In the genomic region with DNA sequence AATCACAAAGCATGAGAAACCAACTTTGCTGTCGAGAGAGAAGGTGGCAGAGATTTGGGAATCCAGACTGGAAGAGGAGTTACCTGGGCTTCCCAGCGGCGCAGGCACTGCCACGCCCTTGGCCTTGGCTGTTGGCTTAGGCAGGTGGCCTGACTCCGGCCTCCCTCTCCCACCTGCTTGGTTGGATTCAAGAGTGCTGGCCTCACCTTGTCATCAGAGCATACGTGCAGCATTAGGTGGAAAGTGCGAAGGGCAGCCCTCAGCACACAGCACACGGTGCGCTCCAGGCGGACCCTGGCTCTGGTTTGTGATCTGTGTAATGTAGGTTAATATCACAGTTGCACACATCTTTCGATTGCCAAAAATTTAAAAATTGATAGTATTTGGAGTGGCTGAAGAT, we compare ENCODE assay signal across 13 cellular contexts. TPM values are rescaled to one million over a fixed set of nuclear protein-coding genes. Genes with fewer than 3 reads are reported as not detected.
DNase-seq lines count a peak whose midpoint lies in the region; ATAC-seq and TF ChIP-seq lines count a peak whose summit lies in the region.
"Had no signal": no experiment of that assay in that cellular context is flagged by ENCODE, and none has a peak within 500 bp of the region (broad histone marks: within the 10 kb centered on the region; RNA-seq: fewer than 3 reads in every experiment).

No MANE protein-coding gene starts in this region.

- H3K27me3 Mint-ChIP-seq in MCF 10A (ENCODE audit: insufficient read depth, unreplicated experiment) = no peaks in the 10 kb centered on the region
- no peaks in the 10 kb centered on the region for H3K27me3 Mint-ChIP-seq in WTC11 (ENCODE audit: low read depth)
- H3K27me3 Mint-ChIP-seq: CD4-positive, CD25-positive, alpha-beta regulatory T cell had no signal

- CTCF ChIA-PET in MCF 10A (lab: Yijun Ruan, JAX) (no interaction called here), WTC11 (lab: Charles Lee) (no interaction called here)

- no peak for TF ChIP-seq POLR2A in breast epithelium (IDR thresholded peaks at IDR 0.05)

- intact Hi-C loops in MCF 10A (cut with micrococcal nuclease) (no loop called here), breast epithelium (cut with DNase I; ENCODE audit: low total_unique reads) (no loop called here), left colon (cut with DNase I, micrococcal nuclease) (no loop called here)

- H3K9me3 Mint-ChIP-seq in MCF 10A (ENCODE audit: unreplicated experiment) (no peaks in the 10 kb centered on the region), WTC11 (no peaks in the 10 kb centered on the region)
- H3K9me3 Mint-ChIP-seq: CD4-positive, CD25-positive, alpha-beta regulatory T cell had no signal

- H3K4me3 Mint-ChIP-seq in MCF 10A (ENCODE audit: unreplicated experiment) (no peak overlapping the region), WTC11 (no peak overlapping the region)
- H3K4me3 Mint-ChIP-seq: CD4-positive, CD25-positive, alpha-beta regulatory T cell had no signal

- DNase-seq in MCF 10A (ENCODE audit: unreplicated experiment) (no peak), breast epithelium (ENCODE audit: low spot score in 2 of 2) (no peak), WTC11 (ENCODE audit: low spot score) (no peak), left colon (peak in 1 of 2 donors; percentile 37), NCI-H146 (lab: John Stamatoyannopoulos, UW) (no peak), H4 (ENCODE audit: low spot score) (no peak)
- DNase-seq in stimulated activated CD4-positive, alpha-beta T cell treated with anti-CD3 and anti-CD28 coated beads, Interleukin-4, amount 100 ng/mL, for 4 hours = no peak
- DNase-seq: ACHN; CD4-positive, CD25-positive, alpha-beta regulatory T cell; DND-41; GDM1; IMR-90 had no signal

- H3K36me3 ChIP-seq in breast epithelium = no peaks in the 10 kb centered on the region

- H3K36me3 Mint-ChIP-seq in MCF 10A (ENCODE audit: insufficient read depth, unreplicated experiment) (peaks cover 13% of the 10 kb centered on the region), WTC11 (no peaks in the 10 kb centered on the region)

- no peaks in the 10 kb centered on the region for H3K9me3 ChIP-seq in breast epithelium
- H3K9me3 ChIP-seq: BLaER1 treated with 17β-estradiol and CSF1 and Interleukin-3, amounts not matched to agents 10 nM and 100 nM had no signal

- no peaks in the 10 kb centered on the region for H3K4me1 Mint-ChIP-seq in MCF 10A (ENCODE audit: insufficient read depth, unreplicated experiment)
- peaks cover 20% of the 10 kb centered on the region for H3K4me1 Mint-ChIP-seq in WTC11

- H3K4me3 ChIP-seq in breast epithelium = no peak overlapping the region
- H3K4me3 ChIP-seq: BLaER1 treated with 17β-estradiol and CSF1 and Interleukin-3, amounts not matched to agents 10 nM and 100 nM had no signal

- no peak overlapping the region for H3K27ac ChIP-seq in breast epithelium
- H3K27ac ChIP-seq: BLaER1 treated with 17β-estradiol and CSF1 and Interleukin-3, amounts not matched to agents 10 nM and 100 nM had no signal

- ATAC-seq in WTC11 = no peak
- peak; percentile 29 for ATAC-seq in left colon

- BruUV-seq in MCF 10A (replicated peaks; lab: Mats Ljungman, UMichigan) = no TSS peak

- POLR2A ChIA-PET in MCF 10A (lab: Yijun Ruan, JAX) = no interaction called here
- POLR2A ChIA-PET in WTC11 (lab: Charles Lee) = no interaction called here

- H3K27me3 ChIP-seq in breast epithelium = no peaks in the 10 kb centered on the region
- H3K27me3 ChIP-seq: BLaER1 treated with 17β-estradiol and CSF1 and Interleukin-3, amounts not matched to agents 10 nM and 100 nM had no signal

- no peaks in the 10 kb centered on the region for H3K4me1 ChIP-seq in breast epithelium

- H3K27ac Mint-ChIP-seq in MCF 10A (ENCODE audit: low read depth, unreplicated experiment) = peak overlapping the region; percentile 24
- peak overlapping the region; percentile 23; the same call in 1 of the 2 replicates for H3K27ac Mint-ChIP-seq in WTC11
- H3K27ac Mint-ChIP-seq: CD4-positive, CD25-positive, alpha-beta regulatory T cell had no signal

- TF ChIP-seq CTCF in MCF 10A (IDR thresholded peaks at IDR 0.05; ENCODE audit: unreplicated experiment) (no peak), breast epithelium (IDR thresholded peaks at IDR 0.05) (no peak), WTC11 (IDR thresholded peaks at IDR 0.05) (no peak)

TF ChIP-seq in WTC11, 78 proteins besides CTCF, POLR2A, EP300 and RAD21:
- TF ChIP-seq, protein P1, sequence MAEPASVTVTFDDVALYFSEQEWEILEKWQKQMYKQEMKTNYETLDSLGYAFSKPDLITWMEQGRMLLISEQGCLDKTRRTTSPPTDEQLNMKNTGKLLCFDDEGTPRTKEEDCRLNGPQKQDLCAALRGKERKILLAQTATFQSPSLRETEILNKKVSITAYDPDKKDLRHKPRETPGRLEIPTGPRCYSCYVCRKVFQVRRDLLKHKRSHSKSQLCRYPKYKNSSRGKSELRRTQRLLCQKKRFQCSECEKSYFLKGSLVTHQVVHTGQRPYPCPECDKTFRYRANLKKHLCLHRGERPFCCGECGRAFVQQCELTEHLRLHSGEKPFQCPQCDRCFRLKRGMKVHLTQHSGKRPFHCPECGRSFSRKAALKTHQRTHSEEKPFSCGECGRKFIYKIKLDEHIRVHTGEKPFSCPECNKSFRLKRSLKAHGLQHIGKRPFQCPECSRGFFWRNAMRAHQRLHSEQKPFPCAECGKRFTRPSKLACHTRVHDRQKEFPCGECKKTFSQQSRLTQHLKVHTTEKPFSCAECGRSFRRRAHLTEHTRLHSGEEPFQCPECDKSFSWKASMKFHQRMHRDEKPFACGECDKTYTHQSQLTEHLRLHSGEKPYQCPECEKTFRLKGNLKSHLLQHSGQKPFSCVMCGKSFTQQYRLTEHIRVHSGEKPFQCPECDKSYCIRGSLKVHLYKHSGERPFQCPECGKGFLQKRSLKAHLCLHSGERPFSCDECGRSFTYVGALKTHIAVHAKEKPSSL (CRISPR knock-in tag; conservative IDR thresholded peaks at IDR 0.05) = no peak
- TF ChIP-seq ZNF138 (CRISPR knock-in tag; conservative IDR thresholded peaks at IDR 0.05) (no peak), ZNF423 (CRISPR knock-in tag; IDR thresholded peaks at IDR 0.05) (no peak), JAZF1 (CRISPR knock-in tag; IDR thresholded peaks at IDR 0.05) (no peak), ZNF416 (CRISPR knock-in tag; IDR thresholded peaks at IDR 0.05) (no peak), IRF2 (CRISPR knock-in tag; IDR thresholded peaks at IDR 0.05; ENCODE audit: borderline replicate concordance, low read depth) (no peak)
- TF ChIP-seq, protein P2, sequence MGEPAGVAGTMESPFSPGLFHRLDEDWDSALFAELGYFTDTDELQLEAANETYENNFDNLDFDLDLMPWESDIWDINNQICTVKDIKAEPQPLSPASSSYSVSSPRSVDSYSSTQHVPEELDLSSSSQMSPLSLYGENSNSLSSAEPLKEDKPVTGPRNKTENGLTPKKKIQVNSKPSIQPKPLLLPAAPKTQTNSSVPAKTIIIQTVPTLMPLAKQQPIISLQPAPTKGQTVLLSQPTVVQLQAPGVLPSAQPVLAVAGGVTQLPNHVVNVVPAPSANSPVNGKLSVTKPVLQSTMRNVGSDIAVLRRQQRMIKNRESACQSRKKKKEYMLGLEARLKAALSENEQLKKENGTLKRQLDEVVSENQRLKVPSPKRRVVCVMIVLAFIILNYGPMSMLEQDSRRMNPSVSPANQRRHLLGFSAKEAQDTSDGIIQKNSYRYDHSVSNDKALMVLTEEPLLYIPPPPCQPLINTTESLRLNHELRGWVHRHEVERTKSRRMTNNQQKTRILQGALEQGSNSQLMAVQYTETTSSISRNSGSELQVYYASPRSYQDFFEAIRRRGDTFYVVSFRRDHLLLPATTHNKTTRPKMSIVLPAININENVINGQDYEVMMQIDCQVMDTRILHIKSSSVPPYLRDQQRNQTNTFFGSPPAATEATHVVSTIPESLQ (CRISPR knock-in tag; IDR thresholded peaks at IDR 0.05) = no peak
- TF ChIP-seq, protein P3, sequence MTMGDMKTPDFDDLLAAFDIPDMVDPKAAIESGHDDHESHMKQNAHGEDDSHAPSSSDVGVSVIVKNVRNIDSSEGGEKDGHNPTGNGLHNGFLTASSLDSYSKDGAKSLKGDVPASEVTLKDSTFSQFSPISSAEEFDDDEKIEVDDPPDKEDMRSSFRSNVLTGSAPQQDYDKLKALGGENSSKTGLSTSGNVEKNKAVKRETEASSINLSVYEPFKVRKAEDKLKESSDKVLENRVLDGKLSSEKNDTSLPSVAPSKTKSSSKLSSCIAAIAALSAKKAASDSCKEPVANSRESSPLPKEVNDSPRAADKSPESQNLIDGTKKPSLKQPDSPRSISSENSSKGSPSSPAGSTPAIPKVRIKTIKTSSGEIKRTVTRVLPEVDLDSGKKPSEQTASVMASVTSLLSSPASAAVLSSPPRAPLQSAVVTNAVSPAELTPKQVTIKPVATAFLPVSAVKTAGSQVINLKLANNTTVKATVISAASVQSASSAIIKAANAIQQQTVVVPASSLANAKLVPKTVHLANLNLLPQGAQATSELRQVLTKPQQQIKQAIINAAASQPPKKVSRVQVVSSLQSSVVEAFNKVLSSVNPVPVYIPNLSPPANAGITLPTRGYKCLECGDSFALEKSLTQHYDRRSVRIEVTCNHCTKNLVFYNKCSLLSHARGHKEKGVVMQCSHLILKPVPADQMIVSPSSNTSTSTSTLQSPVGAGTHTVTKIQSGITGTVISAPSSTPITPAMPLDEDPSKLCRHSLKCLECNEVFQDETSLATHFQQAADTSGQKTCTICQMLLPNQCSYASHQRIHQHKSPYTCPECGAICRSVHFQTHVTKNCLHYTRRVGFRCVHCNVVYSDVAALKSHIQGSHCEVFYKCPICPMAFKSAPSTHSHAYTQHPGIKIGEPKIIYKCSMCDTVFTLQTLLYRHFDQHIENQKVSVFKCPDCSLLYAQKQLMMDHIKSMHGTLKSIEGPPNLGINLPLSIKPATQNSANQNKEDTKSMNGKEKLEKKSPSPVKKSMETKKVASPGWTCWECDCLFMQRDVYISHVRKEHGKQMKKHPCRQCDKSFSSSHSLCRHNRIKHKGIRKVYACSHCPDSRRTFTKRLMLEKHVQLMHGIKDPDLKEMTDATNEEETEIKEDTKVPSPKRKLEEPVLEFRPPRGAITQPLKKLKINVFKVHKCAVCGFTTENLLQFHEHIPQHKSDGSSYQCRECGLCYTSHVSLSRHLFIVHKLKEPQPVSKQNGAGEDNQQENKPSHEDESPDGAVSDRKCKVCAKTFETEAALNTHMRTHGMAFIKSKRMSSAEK (CRISPR knock-in tag; IDR thresholded peaks at IDR 0.05; ENCODE audit: borderline replicate concordance) = no peak

RNA-seq across cellular contexts. Expression of a gene that starts 19.2 kb away (rescaled TPM):
- total RNA-seq in MCF 10A (2022) (104 and 113 TPM in 2 replicates), breast epithelium (10 to 100 TPM; 11.2 to 18.7 (median 18.4) TPM), WTC11 (2021) (36.2 to 43.9 TPM (median 39.1 TPM) in 3 replicates), left colon (10 to 100 TPM; 20.1 to 22.1 TPM)
- 27.1 and 33.0 TPM in 2 replicates for total RNA-seq in H4 (2014; rRNA removed; shearing (Covaris generic))
